Comparison of ENCODE assay signal across 24 cellular contexts in genomic region chr16:11231367-11231970, GRCh38. TPM values are rescaled to one million over a fixed set of nuclear protein-coding genes. Genes with fewer than 3 reads are reported as not detected.
DNase-seq lines count a peak whose midpoint lies in the region; ATAC-seq, FAIRE-seq and TF ChIP-seq lines count a peak whose summit lies in the region.
"Had no signal": no experiment of that assay in that cellular context is flagged by ENCODE, and none has a peak within 500 bp of the region (broad histone marks: within the 10 kb centered on the region; RNA-seq: fewer than 3 reads in every experiment).

No MANE protein-coding gene starts in this region.

- H3K27ac Mint-ChIP-seq in CD4-positive, alpha-beta memory T cell = peak overlapping the region; percentile 64 to 96 (median 87)
- peak overlapping the region; percentile 99 for H3K27ac Mint-ChIP-seq in activated CD4-positive, alpha-beta memory T cell treated with anti-CD3 and anti-CD28 coated beads for 36 hours

- H3K4me3 ChIP-seq in BLaER1 = no peak overlapping the region
- no peak overlapping the region for H3K4me3 ChIP-seq in CD4-positive, alpha-beta memory T cell (ENCODE audit: low read length in 2 of 2)
- H3K4me3 ChIP-seq in H1 (ENCODE audit: extremely low read depth in 1 of 4, insufficient read depth in 2 of 4, low read depth in 3 of 4, low read length in 4 of 4) = no peak overlapping the region
- H3K4me3 ChIP-seq in mucosa of descending colon = no peak overlapping the region
- H3K4me3 ChIP-seq: SJSA1, skin epidermis, transverse colon had no signal

- no peaks in the 10 kb centered on the region for H3K79me2 ChIP-seq in H1 (ENCODE audit: control insufficient read depth in 1 of 2, insufficient read depth in 2 of 2, low read length in 2 of 2)

- H3K4me3 Mint-ChIP-seq in CD4-positive, alpha-beta memory T cell = peak overlapping the region in 5 of 8 donors; percentile 18 to 40 (median 31)
- H3K4me3 Mint-ChIP-seq in activated CD4-positive, alpha-beta memory T cell treated with anti-CD3 and anti-CD28 coated beads for 36 hours = no peak overlapping the region

- no peak overlapping the region for H2AK5ac ChIP-seq in H1 (ENCODE audit: low read depth, low read length)

- no peak overlapping the region for H3K23ac ChIP-seq in H1 (ENCODE audit: insufficient read length)

- intact Hi-C loops in CD4-positive, alpha-beta memory T cell (cut with micrococcal nuclease) = no loop called here
- intact Hi-C loops in activated CD4-positive, alpha-beta memory T cell treated with anti-CD3 and anti-CD28 coated beads for 36 hours (cut with micrococcal nuclease) = no loop called here
- intact Hi-C loops in mucosa of descending colon (cut with DNase I, micrococcal nuclease) = no loop called here

- H3K4me1 Mint-ChIP-seq in CD4-positive, alpha-beta memory T cell = peaks cover 38 to 74% (median 55%) of the 10 kb centered on the region in 4 donors
- H3K4me1 Mint-ChIP-seq in activated CD4-positive, alpha-beta memory T cell treated with anti-CD3 and anti-CD28 coated beads for 36 hours (ENCODE audit: low read depth) = peaks cover 71% of the 10 kb centered on the region

- FAIRE-seq in H1 (lab: Jason Lieb, UNC) = no peak
- FAIRE-seq in urothelium cell line (lab: Jason Lieb, UNC) = no peak
- FAIRE-seq: endothelial cell of umbilical vein, frontal cortex, HTR-8/SVneo, TTC549 had no signal

- H3K36me3 ChIP-seq in BLaER1 = no peaks in the 10 kb centered on the region
- no peaks in the 10 kb centered on the region for H3K36me3 ChIP-seq in CD4-positive, alpha-beta memory T cell (ENCODE audit: insufficient read depth, low read length)
- no peaks in the 10 kb centered on the region for H3K36me3 ChIP-seq in H1 (ENCODE audit: control insufficient read depth in 2 of 4, insufficient read depth in 4 of 4, low read length in 3 of 4)
- no peaks in the 10 kb centered on the region for H3K36me3 ChIP-seq in mucosa of descending colon (ENCODE audit: low read depth)
- H3K36me3 ChIP-seq: SJSA1, transverse colon had no signal

- peaks cover 73% of the 10 kb centered on the region for H3K4me1 ChIP-seq in BLaER1
- peaks cover 57% of the 10 kb centered on the region for H3K4me1 ChIP-seq in CD4-positive, alpha-beta memory T cell (ENCODE audit: insufficient read depth, low read length)
- peaks cover 0 to 4% (median 1%) of the 10 kb centered on the region in 4 experiments; a peak in 3 of 7 replicates for H3K4me1 ChIP-seq in H1 (replicated peaks in 1 of 4; ENCODE audit: control insufficient read depth in 3 of 4, insufficient read depth in 4 of 4, low read length in 3 of 4)
- H3K4me1 ChIP-seq in mucosa of descending colon (ENCODE audit: low read depth) = peaks cover 6% of the 10 kb centered on the region

- H3K4ac ChIP-seq in H1 (replicated peaks; ENCODE audit: insufficient read length, low read depth, low read length) = no peak overlapping the region

- no peak overlapping the region for H3K18ac ChIP-seq in H1 (ENCODE audit: extremely low read depth, low read length)

- no peak overlapping the region for H2BK120ac ChIP-seq in H1 (replicated peaks; ENCODE audit: low read depth, low read length)

- no peak overlapping the region for H4K5ac ChIP-seq in H1 (ENCODE audit: insufficient read length, low read depth, low read length)

- POLR2A ChIA-PET in CD4-positive, alpha-beta memory T cell (lab: Charles Lee; ENCODE audit: partially characterized antibody) = interaction anchor here (2.6 to 7.7 kb wide), 2 partner anchors 20 to 25 kb away, joined by 25 to 127 read pairs; partner anchors contain the start of gene SOCS1
- POLR2A ChIA-PET in activated CD4-positive, alpha-beta memory T cell treated with anti-CD3 and anti-CD28 coated beads for 36 hours (lab: Charles Lee) = interaction anchor here (0.7 to 5.2 kb wide), 6 partner anchors 17 to 266 kb away, joined by 3 to 47 read pairs (median 4); partner anchors contain the start of gene SOCS1
- POLR2A ChIA-PET in H1 (lab: Charles Lee; ENCODE audit: partially characterized antibody) = no interaction called here

- H2BK12ac ChIP-seq in H1 (ENCODE audit: low read depth, low read length) = peak overlapping the region; percentile 68; the same call in 1 of the 2 replicates

- CTCF ChIA-PET in CD4-positive, alpha-beta memory T cell (lab: Charles Lee; ENCODE audit: partially characterized antibody) = interaction anchor here (0.9 kb wide), 1 partner anchor 25 kb away, joined by 4 read pairs; the partner anchor contains the start of gene SOCS1
- CTCF ChIA-PET in activated CD4-positive, alpha-beta memory T cell treated with anti-CD3 and anti-CD28 coated beads for 36 hours (lab: Charles Lee) = interaction anchor here (1.0 to 1.1 kb wide), 2 partner anchors 13 to 15 kb away, joined by 3 to 4 read pairs; no protein-coding TSS in a partner anchor
- CTCF ChIA-PET in H1 (lab: Charles Lee; ENCODE audit: partially characterized antibody) = interaction anchor here (0.9 to 1.2 kb wide), 3 partner anchors 13 to 122 kb away, joined by 3 to 7 read pairs (median 4); partner anchors contain the start of gene SOCS1

- no peak for DNase-seq in CD4-positive, alpha-beta memory T cell
- DNase-seq in activated CD4-positive, alpha-beta memory T cell treated with anti-CD3 and anti-CD28 coated beads for 36 hours = no peak
- DNase-seq in H1 (ENCODE audit: low read depth in 1 of 2, low spot score in 2 of 2) (no peak), mucosa of gallbladder (ENCODE audit: low spot score) (no peak), urothelium cell line (ENCODE audit: low spot score) (no peak), mucosa of descending colon (no peak)
- DNase-seq: AML-193, anterior cingulate cortex, DMS153, HCEC 1CT, NCI-H1930, NCI-H510A, PC-3, transverse colon had no signal

- H3K27me3 ChIP-seq in BLaER1 (no peaks in the 10 kb centered on the region), H1 (replicated peaks in 1 of 4; ENCODE audit: control insufficient read depth in 3 of 4, extremely low read depth in 1 of 4, insufficient read depth in 3 of 4, low read length in 3 of 4) (no peaks in the 10 kb centered on the region)
- H3K27me3 ChIP-seq in CD4-positive, alpha-beta memory T cell (ENCODE audit: insufficient read depth, low read length) = no peaks in the 10 kb centered on the region
- H3K27me3 ChIP-seq: SJSA1, transverse colon had no signal

- no peaks in the 10 kb centered on the region for H3K23me2 ChIP-seq in H1 (ENCODE audit: low read depth, low read length)

- no peak overlapping the region for H4K8ac ChIP-seq in H1 (ENCODE audit: extremely low read depth, insufficient read depth, low read length)

- H3K27me3 Mint-ChIP-seq in CD4-positive, alpha-beta memory T cell = no peaks in the 10 kb centered on the region
- no peaks in the 10 kb centered on the region for H3K27me3 Mint-ChIP-seq in activated CD4-positive, alpha-beta memory T cell treated with anti-CD3 and anti-CD28 coated beads for 36 hours

- H4K20me1 ChIP-seq in BLaER1 (no peaks in the 10 kb centered on the region), H1 (replicated peaks in 1 of 2; ENCODE audit: control insufficient read depth in 1 of 2, insufficient read depth in 2 of 2, low read length in 2 of 2) (no peaks in the 10 kb centered on the region)

- no peak overlapping the region for H3K14ac ChIP-seq in H1 (ENCODE audit: insufficient read length)

- H2BK5ac ChIP-seq in H1 (ENCODE audit: low read depth, low read length) = no peak overlapping the region

- no peak overlapping the region for H4K91ac ChIP-seq in H1 (replicated peaks; ENCODE audit: insufficient read length, low read length)

- ATAC-seq in mucosa of descending colon (no peak), HG03139 (IDR thresholded peaks at IDR 0.05; ENCODE audit: unreplicated experiment) (no peak)
- ATAC-seq: left lobe of liver, PC-3 had no signal

- TF ChIP-seq RAD21 in H1 (IDR thresholded peaks at IDR 0.05 in 1 of 2, conservative IDR thresholded peaks at IDR 0.05 in 1 of 2; ENCODE audit: low read depth in 2 of 2, low read length in 2 of 2) = no peak

- no peak overlapping the region for H3K56ac ChIP-seq in H1 (replicated peaks; ENCODE audit: insufficient read length, low read depth, low read length)

- H3K9me3 Mint-ChIP-seq in CD4-positive, alpha-beta memory T cell = peaks cover 0 to 3% (median 0%) of the 10 kb centered on the region in 8 donors
- no peaks in the 10 kb centered on the region for H3K9me3 Mint-ChIP-seq in activated CD4-positive, alpha-beta memory T cell treated with anti-CD3 and anti-CD28 coated beads for 36 hours

- H2BK20ac ChIP-seq in H1 (ENCODE audit: low read length) = no peak overlapping the region

- H3K27ac ChIP-seq in BLaER1 (no peak overlapping the region), H1 (ENCODE audit: low read depth, low read length) (no peak overlapping the region)
- H3K27ac ChIP-seq in CD4-positive, alpha-beta memory T cell (ENCODE audit: low read depth, low read length) = no peak overlapping the region
- H3K27ac ChIP-seq: SJSA1, transverse colon had no signal

- H3K36me3 Mint-ChIP-seq in CD4-positive, alpha-beta memory T cell = no peaks in the 10 kb centered on the region
- no peaks in the 10 kb centered on the region for H3K36me3 Mint-ChIP-seq in activated CD4-positive, alpha-beta memory T cell treated with anti-CD3 and anti-CD28 coated beads for 36 hours

- TF ChIP-seq POLR2A in H1 (IDR thresholded peaks at IDR 0.05; ENCODE audit: control extremely low read depth in 1 of 2, low read depth in 2 of 2, low read length in 2 of 2) = no peak

- H2BK15ac ChIP-seq in H1 (ENCODE audit: low read length) = no peak overlapping the region

- no peaks in the 10 kb centered on the region for H3K9me3 ChIP-seq in BLaER1
- H3K9me3 ChIP-seq in CD4-positive, alpha-beta memory T cell (ENCODE audit: control insufficient read depth in 1 of 2, low read length in 2 of 2) = no peaks in the 10 kb centered on the region
- no peaks in the 10 kb centered on the region for H3K9me3 ChIP-seq in H1 (ENCODE audit: insufficient read depth in 2 of 2, low read depth in 1 of 2, low read length in 1 of 2)
- no peaks in the 10 kb centered on the region for H3K9me3 ChIP-seq in mucosa of descending colon
- H3K9me3 ChIP-seq: SJSA1, transverse colon had no signal

- no peak overlapping the region for H3K9ac ChIP-seq in BLaER1
- H3K9ac ChIP-seq in H1 (replicated peaks in 1 of 4; ENCODE audit: extremely low read depth in 1 of 4, low read depth in 3 of 4, low read length in 3 of 4) = no peak overlapping the region

- no peaks in the 10 kb centered on the region for H3K79me1 ChIP-seq in H1 (ENCODE audit: low read depth, low read length)

- no peak for TF ChIP-seq EP300 in H1 (IDR thresholded peaks at IDR 0.05; ENCODE audit: borderline replicate concordance in 1 of 2, low read depth in 2 of 2, low read length in 2 of 2)

- no peak overlapping the region for H2AFZ ChIP-seq in H1 (ENCODE audit: low read length)

- H3K4me2 ChIP-seq in BLaER1 = peak overlapping the region; percentile 58
- H3K4me2 ChIP-seq in H1 (ENCODE audit: insufficient read depth in 1 of 2, low read depth in 2 of 2, low read length in 2 of 2) = no peak overlapping the region

- no peak for TF ChIP-seq CTCF in H1 (IDR thresholded peaks at IDR 0.05; ENCODE audit: control extremely low read depth in 1 of 3, insufficient read depth in 1 of 3, low read depth in 1 of 3, low read length in 3 of 3)
- TF ChIP-seq CTCF in mucosa of descending colon (IDR thresholded peaks at IDR 0.05) = no peak

- WGBS in H1 (ENCODE audit: extremely low coverage in 1 of 2, insufficient coverage in 1 of 2, insufficient read length in 1 of 2, insufficient replicate concordance in 2 of 2, low coverage in 1 of 2, low lambda C conversion rate in 2 of 2, missing lambda C conversion rate in 1 of 2), 2 experiments = 76% methylated on average over 10 of the region's 10 CpGs; no CpG with 5 or more reads in 1 of the 2 experiments

RNA-seq across cellular contexts. Expression of gene SOCS1, which starts 24.5 kb away (rescaled TPM):
- total RNA-seq in CD4-positive, alpha-beta memory T cell = 10 to 100 TPM; 14.7 to 16.7 TPM
- 10 to 100 TPM; 17.6 to 37.8 TPM for polyA plus RNA-seq in CD4-positive, alpha-beta memory T cell
- total RNA-seq in activated CD4-positive, alpha-beta memory T cell treated with anti-CD3 and anti-CD28 coated beads for 36 hours = 100 to 1,000 TPM; 146 to 152 TPM
- total RNA-seq in H1 (2021; fragmentation: NEBNext Ultra II Directional; extraction: Animal tissue kit (Norgen Biotek cat#: 25700)) = 48.9 and 49.8 TPM in 2 replicates
- 21.0 and 46.5 TPM in 2 replicates for polyA plus RNA-seq in H1 (2011; rRNA removed)
- 17.0 TPM for polyA plus RNA-seq in H1 (2011; cell fraction: cytosol; rRNA removed)
- 36.0 TPM for polyA plus RNA-seq in H1 (2011; cell fraction: nucleus; rRNA removed)
- 9.9 to 28.9 TPM (median 25.5 TPM) in 4 replicates for polyA plus RNA-seq in H1 (2012, experiment 1 of 2)
- 20.5 TPM for polyA plus RNA-seq in H1 (2012, experiment 2 of 2)
- 83.3 TPM for polyA plus RNA-seq in H1 (2013, experiment 1 of 2)
- polyA plus RNA-seq in H1 (2013, experiment 2 of 2) = 90.5 TPM
- 1.7 and 4.1 TPM in 2 replicates for polyA minus RNA-seq in H1 (2011; rRNA and poly(A)+ RNA removed)
- polyA minus RNA-seq in H1 (2011; cell fraction: cytosol; rRNA and poly(A)+ RNA removed) = 22.5 TPM
- 60.0 TPM for polyA minus RNA-seq in H1 (2011; cell fraction: nucleus; rRNA and poly(A)+ RNA removed)
- 6.0 TPM for total RNA-seq in mucosa of gallbladder
- total RNA-seq in mucosa of descending colon = 1 to 10 TPM; 4.0 to 6.5 (median 4.1) TPM

RNA-seq across cellular contexts. Expression of gene TNP2, which starts 37.7 kb away (rescaled TPM):
- not detected for total RNA-seq in CD4-positive, alpha-beta memory T cell
- not detected for polyA plus RNA-seq in CD4-positive, alpha-beta memory T cell
- not detected for total RNA-seq in activated CD4-positive, alpha-beta memory T cell treated with anti-CD3 and anti-CD28 coated beads for 36 hours
- total RNA-seq in H1 (2021; fragmentation: NEBNext Ultra II Directional; extraction: Animal tissue kit (Norgen Biotek cat#: 25700)) = not detected in 2 replicates
- not detected in 2 replicates for polyA plus RNA-seq in H1 (2011; rRNA removed)
- not detected for polyA plus RNA-seq in H1 (2011; cell fraction: cytosol; rRNA removed)
- not detected for polyA plus RNA-seq in H1 (2011; cell fraction: nucleus; rRNA removed)
- polyA plus RNA-seq in H1 (2012, experiment 1 of 2) = not detected in 4 replicates
- not detected for polyA plus RNA-seq in H1 (2012, experiment 2 of 2)
- not detected for polyA plus RNA-seq in H1 (2013, experiment 1 of 2)
- not detected for polyA plus RNA-seq in H1 (2013, experiment 2 of 2)
- polyA minus RNA-seq in H1 (2011; rRNA and poly(A)+ RNA removed) = not detected in 2 replicates
- not detected for polyA minus RNA-seq in H1 (2011; cell fraction: cytosol; rRNA and poly(A)+ RNA removed)
- polyA minus RNA-seq in H1 (2011; cell fraction: nucleus; rRNA and poly(A)+ RNA removed) = not detected
- total RNA-seq in mucosa of gallbladder = not detected
- not detected for total RNA-seq in mucosa of descending colon
- total RNA-seq: endothelial cell of umbilical vein, frontal cortex, left lobe of liver, M059J, PC-3, SJSA1, transverse colon had no signal
- polyA plus RNA-seq: endothelial cell of umbilical vein had no signal

RNA-seq across cellular contexts. Expression of gene PRM3, which starts 42.0 kb away (rescaled TPM):
- total RNA-seq in CD4-positive, alpha-beta memory T cell = not detected
- not detected for polyA plus RNA-seq in CD4-positive, alpha-beta memory T cell
- total RNA-seq in activated CD4-positive, alpha-beta memory T cell treated with anti-CD3 and anti-CD28 coated beads for 36 hours = not detected
- total RNA-seq in H1 (2021; fragmentation: NEBNext Ultra II Directional; extraction: Animal tissue kit (Norgen Biotek cat#: 25700)) = not detected in 2 replicates
- not detected in 2 replicates for polyA plus RNA-seq in H1 (2011; rRNA removed)
- not detected for polyA plus RNA-seq in H1 (2011; cell fraction: cytosol; rRNA removed)
- polyA plus RNA-seq in H1 (2011; cell fraction: nucleus; rRNA removed) = not detected
- not detected in 4 replicates for polyA plus RNA-seq in H1 (2012, experiment 1 of 2)
- polyA plus RNA-seq in H1 (2012, experiment 2 of 2) = not detected
- polyA plus RNA-seq in H1 (2013, experiment 1 of 2) = not detected
- polyA plus RNA-seq in H1 (2013, experiment 2 of 2) = not detected
- not detected in 2 replicates for polyA minus RNA-seq in H1 (2011; rRNA and poly(A)+ RNA removed)
- not detected for polyA minus RNA-seq in H1 (2011; cell fraction: cytosol; rRNA and poly(A)+ RNA removed)
- not detected for polyA minus RNA-seq in H1 (2011; cell fraction: nucleus; rRNA and poly(A)+ RNA removed)
- total RNA-seq in mucosa of gallbladder = not detected
- total RNA-seq in mucosa of descending colon = not detected
- total RNA-seq: endothelial cell of umbilical vein, frontal cortex, left lobe of liver, M059J, PC-3, SJSA1, transverse colon had no signal
- polyA plus RNA-seq: endothelial cell of umbilical vein had no signal

RNA-seq across cellular contexts. Expression of gene PRM2, which starts 44.8 kb away (rescaled TPM):
- not detected for total RNA-seq in CD4-positive, alpha-beta memory T cell
- polyA plus RNA-seq in CD4-positive, alpha-beta memory T cell = not detected
- not detected for total RNA-seq in activated CD4-positive, alpha-beta memory T cell treated with anti-CD3 and anti-CD28 coated beads for 36 hours
- not detected in 2 replicates for total RNA-seq in H1 (2021; fragmentation: NEBNext Ultra II Directional; extraction: Animal tissue kit (Norgen Biotek cat#: 25700))
- not detected in 2 replicates for polyA plus RNA-seq in H1 (2011; rRNA removed)
- polyA plus RNA-seq in H1 (2011; cell fraction: cytosol; rRNA removed) = not detected
- polyA plus RNA-seq in H1 (2011; cell fraction: nucleus; rRNA removed) = not detected
- polyA plus RNA-seq in H1 (2012, experiment 1 of 2) = not detected in 4 replicates
- polyA plus RNA-seq in H1 (2012, experiment 2 of 2) = not detected
- polyA plus RNA-seq in H1 (2013, experiment 1 of 2) = not detected
- not detected for polyA plus RNA-seq in H1 (2013, experiment 2 of 2)
- not detected in 2 replicates for polyA minus RNA-seq in H1 (2011; rRNA and poly(A)+ RNA removed)
- not detected for polyA minus RNA-seq in H1 (2011; cell fraction: cytosol; rRNA and poly(A)+ RNA removed)
- not detected for polyA minus RNA-seq in H1 (2011; cell fraction: nucleus; rRNA and poly(A)+ RNA removed)
- not detected for total RNA-seq in mucosa of gallbladder
- not detected for total RNA-seq in mucosa of descending colon
- total RNA-seq: endothelial cell of umbilical vein, frontal cortex, left lobe of liver, M059J, PC-3, SJSA1, transverse colon had no signal
- polyA plus RNA-seq: endothelial cell of umbilical vein had no signal

RNA-seq across cellular contexts. Expression of gene PRM1, which starts 49.7 kb away (rescaled TPM):
- total RNA-seq in CD4-positive, alpha-beta memory T cell = not detected
- not detected for polyA plus RNA-seq in CD4-positive, alpha-beta memory T cell
- not detected for total RNA-seq in activated CD4-positive, alpha-beta memory T cell treated with anti-CD3 and anti-CD28 coated beads for 36 hours
- total RNA-seq in H1 (2021; fragmentation: NEBNext Ultra II Directional; extraction: Animal tissue kit (Norgen Biotek cat#: 25700)) = 0.82 and 0.92 TPM in 2 replicates
- polyA plus RNA-seq in H1 (2011; rRNA removed) = 0.54 TPM in 1 of 2 replicates, not detected in the other
- polyA plus RNA-seq in H1 (2011; cell fraction: cytosol; rRNA removed) = 0.65 TPM
- polyA plus RNA-seq in H1 (2011; cell fraction: nucleus; rRNA removed) = 0.47 TPM
- 0.60 to 1.1 TPM in 2 of 4 replicates, not detected in the others for polyA plus RNA-seq in H1 (2012, experiment 1 of 2)
- polyA plus RNA-seq in H1 (2012, experiment 2 of 2) = not detected
- 1.3 TPM for polyA plus RNA-seq in H1 (2013, experiment 1 of 2)
- 0.68 TPM for polyA plus RNA-seq in H1 (2013, experiment 2 of 2)
- not detected in 2 replicates for polyA minus RNA-seq in H1 (2011; rRNA and poly(A)+ RNA removed)
- not detected for polyA minus RNA-seq in H1 (2011; cell fraction: cytosol; rRNA and poly(A)+ RNA removed)
- not detected for polyA minus RNA-seq in H1 (2011; cell fraction: nucleus; rRNA and poly(A)+ RNA removed)
- total RNA-seq in mucosa of gallbladder (not detected), mucosa of descending colon (not detected)
- total RNA-seq: endothelial cell of umbilical vein, frontal cortex, left lobe of liver, M059J, PC-3, SJSA1, transverse colon had no signal
- polyA plus RNA-seq: endothelial cell of umbilical vein had no signal
